8 cellular contexts compared by ENCODE assay signal in genomic region chr19:45485301-45486077, GRCh38. TPM values are rescaled to one million over a fixed set of nuclear protein-coding genes. Genes with fewer than 3 reads are reported as not detected.
DNase-seq lines count a peak whose midpoint lies in the region; FAIRE-seq and TF ChIP-seq lines count a peak whose summit lies in the region.

No MANE protein-coding gene starts in this region.

- H2BK5ac ChIP-seq in H1 (ENCODE audit: low read depth, low read length), result no peak overlapping the region

- no peak overlapping the region; the same call in 1 of the 2 replicates for H3K18ac ChIP-seq in H1 (ENCODE audit: extremely low read depth, low read length)

- peaks cover 0 to 4% of the 10 kb centered on the region in 2 experiments for H4K20me1 ChIP-seq in H1 (replicated peaks in 1 of 2; ENCODE audit: control insufficient read depth in 1 of 2, insufficient read depth in 2 of 2, low read length in 2 of 2)

- H3K36me3 ChIP-seq in H1 (ENCODE audit: control insufficient read depth in 2 of 4, insufficient read depth in 4 of 4, low read length in 3 of 4), result no peaks in the 10 kb centered on the region; a peak in 1 of 8 replicates

- no peak for TF ChIP-seq POLR2A in H1 (IDR thresholded peaks at IDR 0.05; ENCODE audit: control extremely low read depth in 1 of 2, low read depth in 2 of 2, low read length in 2 of 2)

- no peak overlapping the region; the same call in 1 of the 2 replicates for H3K27ac ChIP-seq in H1 (ENCODE audit: low read depth, low read length)

- DNase-seq in COR-L47 (lab: John Stamatoyannopoulos, UW), result peak; percentile 96
- DNase-seq in GM20000 (ENCODE audit: low spot score), result peak; percentile 87
- peak; percentile 100 for DNase-seq in HT-29 (ENCODE audit: low spot score)
- DNase-seq in NK-92 (lab: John Stamatoyannopoulos, UW; ENCODE audit: unreplicated experiment), result peak; percentile 74
- peak; percentile 92 to 96 for DNase-seq in activated CD8-positive, alpha-beta memory T cell treated with anti-CD3 and anti-CD28 coated beads for 4 hours (ENCODE audit: low read depth in 2 of 2)
- DNase-seq in H1 (ENCODE audit: low read depth in 1 of 2, low spot score in 2 of 2), result peak in 1 of 2 experiments; percentile 100
- peak; percentile 99 for DNase-seq in mesenteric fat pad (ENCODE audit: low spot score)
- DNase-seq in stimulated activated CD8-positive, alpha-beta memory T cell treated with anti-CD3 and anti-CD28 coated beads, Interleukin-15, amount 100 ng/mL, for 1 hour (ENCODE audit: low read depth), result peak; percentile 98

- peaks cover 0 to 3% (median 0%) of the 10 kb centered on the region in 4 experiments; a peak in 1 of 7 replicates for H3K4me1 ChIP-seq in H1 (replicated peaks in 1 of 4; ENCODE audit: control insufficient read depth in 3 of 4, insufficient read depth in 4 of 4, low read length in 3 of 4)

- H3K4me2 ChIP-seq in H1 (ENCODE audit: insufficient read depth in 1 of 2, low read depth in 2 of 2, low read length in 2 of 2), result peak overlapping the region; percentile 21 to 84

- peak; percentile 36 for FAIRE-seq in H1 (lab: Jason Lieb, UNC)

- peak; percentile 59 to 66 for TF ChIP-seq RAD21 in H1 (IDR thresholded peaks at IDR 0.05 in 1 of 2, conservative IDR thresholded peaks at IDR 0.05 in 1 of 2; ENCODE audit: low read depth in 2 of 2, low read length in 2 of 2)

- no peak overlapping the region for H3K4ac ChIP-seq in H1 (replicated peaks; ENCODE audit: insufficient read length, low read depth, low read length)

- TF ChIP-seq EP300 in H1 (IDR thresholded peaks at IDR 0.05; ENCODE audit: borderline replicate concordance in 1 of 2, low read depth in 2 of 2, low read length in 2 of 2), result no peak

- H2AFZ ChIP-seq in H1 (ENCODE audit: low read length), result no peak overlapping the region

- no peak overlapping the region for H3K23ac ChIP-seq in H1 (ENCODE audit: insufficient read length)

- H3K27me3 ChIP-seq in H1 (replicated peaks in 1 of 4; ENCODE audit: control insufficient read depth in 3 of 4, extremely low read depth in 1 of 4, insufficient read depth in 3 of 4, low read length in 3 of 4), result no peaks in the 10 kb centered on the region

- CTCF ChIA-PET in H1 (lab: Charles Lee; ENCODE audit: partially characterized antibody), result interaction anchor here (0.5 to 32.9 kb wide), 62 partner anchors 9 to 888 kb away, joined by 3 to 760 read pairs (median 4); partner anchors contain the start of genes ERCC1, FOSB, PPM1N and PPP1R13L

- H3K23me2 ChIP-seq in H1 (ENCODE audit: low read depth, low read length), result no peaks in the 10 kb centered on the region; the same call in 1 of the 2 replicates

- no peak overlapping the region for H2BK120ac ChIP-seq in H1 (replicated peaks; ENCODE audit: low read depth, low read length)

- H4K91ac ChIP-seq in H1 (replicated peaks; ENCODE audit: insufficient read length, low read length), result no peak overlapping the region

- no peaks in the 10 kb centered on the region for H3K79me2 ChIP-seq in H1 (ENCODE audit: control insufficient read depth in 1 of 2, insufficient read depth in 2 of 2, low read length in 2 of 2)

- H3K4me3 ChIP-seq in H1 (ENCODE audit: extremely low read depth in 1 of 4, insufficient read depth in 2 of 4, low read depth in 3 of 4, low read length in 4 of 4), result peak overlapping the region; percentile 32 to 69 (median 52)

- H2BK12ac ChIP-seq in H1 (ENCODE audit: low read depth, low read length), result no peak overlapping the region

- H3K14ac ChIP-seq in H1 (ENCODE audit: insufficient read length), result no peak overlapping the region

- TF ChIP-seq CTCF in GM20000 (IDR thresholded peaks at IDR 0.05; ENCODE audit: extremely low read depth, missing control alignments), result peak; percentile 86
- peak; percentile 86 to 95 (median 92) for TF ChIP-seq CTCF in H1 (IDR thresholded peaks at IDR 0.05; ENCODE audit: control extremely low read depth in 1 of 3, insufficient read depth in 1 of 3, low read depth in 1 of 3, low read length in 3 of 3)

- H2BK15ac ChIP-seq in H1 (ENCODE audit: low read length), result no peak overlapping the region

- H2BK20ac ChIP-seq in H1 (ENCODE audit: low read length), result no peak overlapping the region

- H3K9ac ChIP-seq in H1 (replicated peaks in 1 of 4; ENCODE audit: extremely low read depth in 1 of 4, low read depth in 3 of 4, low read length in 3 of 4), result peak overlapping the region in 1 of 4 experiments; percentile 5; a peak in 1 of 7 replicates

- no peak overlapping the region for H2AK5ac ChIP-seq in H1 (ENCODE audit: low read depth, low read length)

- POLR2A ChIA-PET in H1 (lab: Charles Lee; ENCODE audit: partially characterized antibody), result interaction anchor here (0.6 to 2.3 kb wide), 15 partner anchors 11 to 284 kb away, joined by 3 to 16 read pairs (median 4); partner anchors contain the start of genes ERCC1, FOSB, PPM1N and SIX5

- 6% methylated on average over 27 of the region's 35 CpGs; no CpG with 5 or more reads in 1 of the 2 experiments for WGBS in H1 (ENCODE audit: extremely low coverage in 1 of 2, insufficient coverage in 1 of 2, insufficient read length in 1 of 2, insufficient replicate concordance in 2 of 2, low coverage in 1 of 2, low lambda C conversion rate in 2 of 2, missing lambda C conversion rate in 1 of 2), 2 experiments

- peak overlapping the region; percentile 47 for H4K5ac ChIP-seq in H1 (ENCODE audit: insufficient read length, low read depth, low read length)

- peak overlapping the region; percentile 66 for H3K56ac ChIP-seq in H1 (replicated peaks; ENCODE audit: insufficient read length, low read depth, low read length)

- H4K8ac ChIP-seq in H1 (ENCODE audit: extremely low read depth, insufficient read depth, low read length), result no peak overlapping the region; the same call in 1 of the 2 replicates

- no peaks in the 10 kb centered on the region for H3K9me3 ChIP-seq in H1 (ENCODE audit: insufficient read depth in 2 of 2, low read depth in 1 of 2, low read length in 1 of 2)

- H3K79me1 ChIP-seq in H1 (ENCODE audit: low read depth, low read length), result no peaks in the 10 kb centered on the region

TF ChIP-seq in H1, 55 proteins besides CTCF, POLR2A, EP300 and RAD21 (continues in another document):
- no peak for TF ChIP-seq EZH2 (IDR thresholded peaks at IDR 0.05; ENCODE audit: low read depth, low read length, severe bottlenecking)
- TF ChIP-seq FOSL1 (IDR thresholded peaks at IDR 0.05; ENCODE audit: insufficient read depth, low read depth, low read length), result no peak
- TF ChIP-seq SP4 (IDR thresholded peaks at IDR 0.05; ENCODE audit: low read length), result peak; percentile 61; the same call in 1 of the 2 replicates
- no peak for TF ChIP-seq SAP30 (IDR thresholded peaks at IDR 0.05; ENCODE audit: insufficient read depth, insufficient replicate concordance, low read length)
- peak; percentile 35; the same call in 1 of the 2 replicates for TF ChIP-seq YY1 (IDR thresholded peaks at IDR 0.05; ENCODE audit: low read depth, low read length)
- TF ChIP-seq JUND (IDR thresholded peaks at IDR 0.05; ENCODE audit: low read length), result no peak
- TF ChIP-seq POLR2AphosphoS5 (IDR thresholded peaks at IDR 0.05; ENCODE audit: low read depth, low read length), result no peak

RNA-seq across cellular contexts. Expression of gene RTN2, which starts 11.4 kb away (rescaled TPM):
- 11.4 and 15.4 TPM in 2 replicates for total RNA-seq in HT-29 (2014; rRNA removed; shearing (Covaris generic))
- 21.1 and 21.6 TPM in 2 replicates for total RNA-seq in H1 (2021; fragmentation: NEBNext Ultra II Directional; extraction: Animal tissue kit (Norgen Biotek cat#: 25700))
- 21.0 and 33.5 TPM in 2 replicates for polyA plus RNA-seq in H1 (2011; rRNA removed)
- polyA plus RNA-seq in H1 (2011; cell fraction: cytosol; rRNA removed), result 19.9 TPM
- 19.7 TPM for polyA plus RNA-seq in H1 (2011; cell fraction: nucleus; rRNA removed)
- 19.1 to 26.5 TPM (median 23.9 TPM) in 4 replicates for polyA plus RNA-seq in H1 (2012, experiment 1 of 2)
- 24.8 TPM for polyA plus RNA-seq in H1 (2012, experiment 2 of 2)
- polyA plus RNA-seq in H1 (2013, experiment 1 of 2), result 32.6 TPM
- polyA plus RNA-seq in H1 (2013, experiment 2 of 2), result 36.9 TPM
- 9.5 and 14.4 TPM in 2 replicates for polyA minus RNA-seq in H1 (2011; rRNA and poly(A)+ RNA removed)
- 8.3 TPM for polyA minus RNA-seq in H1 (2011; cell fraction: cytosol; rRNA and poly(A)+ RNA removed)
- polyA minus RNA-seq in H1 (2011; cell fraction: nucleus; rRNA and poly(A)+ RNA removed), result 9.9 TPM
- 8.3 TPM for total RNA-seq in mesenteric fat pad

RNA-seq across cellular contexts. Expression of gene PPM1N, which starts 12.8 kb away (rescaled TPM):
- 9.8 and 15.3 TPM in 2 replicates for total RNA-seq in HT-29 (2014; rRNA removed; shearing (Covaris generic))
- 11.0 and 12.2 TPM in 2 replicates for total RNA-seq in H1 (2021; fragmentation: NEBNext Ultra II Directional; extraction: Animal tissue kit (Norgen Biotek cat#: 25700))
- 14.4 and 17.5 TPM in 2 replicates for polyA plus RNA-seq in H1 (2011; rRNA removed)
- 20.7 TPM for polyA plus RNA-seq in H1 (2011; cell fraction: cytosol; rRNA removed)
- polyA plus RNA-seq in H1 (2011; cell fraction: nucleus; rRNA removed), result 17.1 TPM
- polyA plus RNA-seq in H1 (2012, experiment 1 of 2), result 12.0 to 16.7 TPM (median 14.4 TPM) in 4 replicates
- polyA plus RNA-seq in H1 (2012, experiment 2 of 2), result 13.0 TPM
- 35.8 TPM for polyA plus RNA-seq in H1 (2013, experiment 1 of 2)
- polyA plus RNA-seq in H1 (2013, experiment 2 of 2), result 34.9 TPM
- polyA minus RNA-seq in H1 (2011; rRNA and poly(A)+ RNA removed), result 2.3 and 4.2 TPM in 2 replicates
- 4.3 TPM for polyA minus RNA-seq in H1 (2011; cell fraction: cytosol; rRNA and poly(A)+ RNA removed)
- polyA minus RNA-seq in H1 (2011; cell fraction: nucleus; rRNA and poly(A)+ RNA removed), result 5.6 TPM
- total RNA-seq in mesenteric fat pad, result 1.1 TPM

RNA-seq across cellular contexts. Expression of gene FOSB, which starts 17.7 kb away (rescaled TPM):
- 218 and 253 TPM in 2 replicates for total RNA-seq in HT-29 (2014; rRNA removed; shearing (Covaris generic))
- total RNA-seq in H1 (2021; fragmentation: NEBNext Ultra II Directional; extraction: Animal tissue kit (Norgen Biotek cat#: 25700)), result 1.3 and 2.7 TPM in 2 replicates
- polyA plus RNA-seq in H1 (2011; rRNA removed), result 0.44 and 1.2 TPM in 2 replicates
- 0.32 TPM for polyA plus RNA-seq in H1 (2011; cell fraction: cytosol; rRNA removed)
- polyA plus RNA-seq in H1 (2011; cell fraction: nucleus; rRNA removed), result 5.2 TPM
- 1.1 to 4.3 TPM (median 2.6 TPM) in 4 replicates for polyA plus RNA-seq in H1 (2012, experiment 1 of 2)
- 2.4 TPM for polyA plus RNA-seq in H1 (2012, experiment 2 of 2)
- polyA plus RNA-seq in H1 (2013, experiment 1 of 2), result 0.85 TPM
- 0.79 TPM for polyA plus RNA-seq in H1 (2013, experiment 2 of 2)
- polyA minus RNA-seq in H1 (2011; rRNA and poly(A)+ RNA removed), result 2.8 and 6.9 TPM in 2 replicates
- polyA minus RNA-seq in H1 (2011; cell fraction: cytosol; rRNA and poly(A)+ RNA removed), result 1.5 TPM
- 39.4 TPM for polyA minus RNA-seq in H1 (2011; cell fraction: nucleus; rRNA and poly(A)+ RNA removed)
- 907 TPM for total RNA-seq in mesenteric fat pad

RNA-seq across cellular contexts. Expression of gene VASP, which starts 21.8 kb away (rescaled TPM):
- 443 and 506 TPM in 2 replicates for total RNA-seq in HT-29 (2014; rRNA removed; shearing (Covaris generic))
- 135 and 138 TPM in 2 replicates for total RNA-seq in H1 (2021; fragmentation: NEBNext Ultra II Directional; extraction: Animal tissue kit (Norgen Biotek cat#: 25700))
- polyA plus RNA-seq in H1 (2011; rRNA removed), result 89.7 and 163 TPM in 2 replicates
- polyA plus RNA-seq in H1 (2011; cell fraction: cytosol; rRNA removed), result 92.0 TPM
- 116 TPM for polyA plus RNA-seq in H1 (2011; cell fraction: nucleus; rRNA removed)
- 79.3 to 101 TPM (median 84.8 TPM) in 4 replicates for polyA plus RNA-seq in H1 (2012, experiment 1 of 2)
- 110 TPM for polyA plus RNA-seq in H1 (2012, experiment 2 of 2)
- 108 TPM for polyA plus RNA-seq in H1 (2013, experiment 1 of 2)
- polyA plus RNA-seq in H1 (2013, experiment 2 of 2), result 104 TPM
- 46.1 and 52.4 TPM in 2 replicates for polyA minus RNA-seq in H1 (2011; rRNA and poly(A)+ RNA removed)
- 83.1 TPM for polyA minus RNA-seq in H1 (2011; cell fraction: cytosol; rRNA and poly(A)+ RNA removed)
- 102 TPM for polyA minus RNA-seq in H1 (2011; cell fraction: nucleus; rRNA and poly(A)+ RNA removed)
- 104 TPM for total RNA-seq in mesenteric fat pad

Comparison
In these comparisons a context has a peak if more than half of its experiments do, and no peak if none do; other contexts are left out.
1. RNA of gene FOSB, which starts 17.7 kb away (total RNA-seq): 907 TPM in mesenteric fat pad (single experiment) and 218 to 253 TPM in HT-29; 1.3 to 2.7 TPM in H1; every median in the first group is over 10 times any median in the second.